ENCODE assay signal across 23 cellular contexts in genomic region chr19:33982706-33983105, GRCh38.
"Had no signal": no experiment of that assay in that cellular context is flagged by ENCODE, and none has a peak within 500 bp of the region (broad histone marks: within the 10 kb centered on the region; RNA-seq: fewer than 3 reads in every experiment).

No MANE protein-coding gene starts in this region.

- H3K4me3 Mint-ChIP-seq: activated CD4-positive, alpha-beta memory T cell treated with anti-CD3 and anti-CD28 coated beads, Interleukin-2, amount 10 ng/mL, durations not matched to agents 7 days and 5 days; activated CD4-positive, alpha-beta T cell treated with anti-CD3 and anti-CD28 coated beads, Interleukin-2, amount 10 ng/mL, durations not matched to agents 24 days and 14 days; activated naive CD8-positive, alpha-beta T cell; activated T-cell treated with anti-CD3 and anti-CD28 coated beads, Interleukin-2, amount 50 U/mL, for 4 hours; activated T-helper 17 cell treated with anti-CD3 and anti-CD28 coated beads, Interleukin-2, amount 50 U/mL, for 72 hours; central memory CD8-positive, alpha-beta T cell; natural killer cell had no signal

- H3K4me3 ChIP-seq: left lung, lower lobe of right lung, suprapubic skin, tibial artery had no signal

- H3K4me1 Mint-ChIP-seq: activated CD4-positive, alpha-beta memory T cell treated with anti-CD3 and anti-CD28 coated beads, Interleukin-2, amount 10 ng/mL, durations not matched to agents 7 days and 5 days; activated CD4-positive, alpha-beta T cell treated with anti-CD3 and anti-CD28 coated beads, Interleukin-2, amount 10 ng/mL, durations not matched to agents 24 days and 14 days; activated T-helper 17 cell treated with anti-CD3 and anti-CD28 coated beads, Interleukin-2, amount 50 U/mL, for 72 hours; central memory CD8-positive, alpha-beta T cell; natural killer cell had no signal

- H3K27me3 ChIP-seq: left lung, tibial artery had no signal

- H3K36me3 Mint-ChIP-seq: natural killer cell had no signal

- DNase-seq: activated CD4-positive, alpha-beta memory T cell treated with anti-CD3 and anti-CD28 coated beads, Interleukin-2, amount 10 ng/mL, durations not matched to agents 7 days and 5 days; activated CD4-positive, alpha-beta T cell treated with anti-CD3 and anti-CD28 coated beads, Interleukin-2, amount 10 ng/mL, durations not matched to agents 24 days and 14 days; activated CD4-positive, CD25-positive, alpha-beta regulatory T cell treated with anti-CD3 and anti-CD28 coated beads, Interleukin-2, amount 50 U/mL, for 72 hours; activated CD8-positive, alpha-beta memory T cell treated with anti-CD3 and anti-CD28 coated beads, Interleukin-2, amount 50 U/mL, for 48 hours; activated gamma-delta T cell treated with Interleukin-2 at 50 U/mL for 16 hours; activated T-cell treated with anti-CD3 and anti-CD28 coated beads, Interleukin-2, amount 50 U/mL, for 4 hours; anterior cingulate cortex; effector CD8-positive, alpha-beta T cell; left lung; lower lobe of right lung; mesenchymal stem cell; natural killer cell; right cardiac atrium; stimulated activated naive CD4-positive, alpha-beta T cell; T-helper 2 cell; tibial artery had no signal

- ATAC-seq: activated T-cell treated with anti-CD3 and anti-CD28 coated beads, Interleukin-2, amount 50 U/mL, for 4 hours; activated T-helper 17 cell treated with anti-CD3 and anti-CD28 coated beads, Interleukin-2, amount 50 U/mL, for 72 hours; left lung; lower lobe of right lung; natural killer cell; right cardiac atrium had no signal

- FAIRE-seq: bronchial epithelial cell, colon, endothelial cell of umbilical vein had no signal

- H3K36me3 ChIP-seq: left lung, lower lobe of right lung, suprapubic skin, tibial artery had no signal

- H3K27ac Mint-ChIP-seq: activated CD4-positive, alpha-beta memory T cell treated with anti-CD3 and anti-CD28 coated beads, Interleukin-2, amount 10 ng/mL, durations not matched to agents 7 days and 5 days; activated CD4-positive, alpha-beta T cell treated with anti-CD3 and anti-CD28 coated beads, Interleukin-2, amount 10 ng/mL, durations not matched to agents 24 days and 14 days; activated naive CD8-positive, alpha-beta T cell; activated T-helper 17 cell treated with anti-CD3 and anti-CD28 coated beads, Interleukin-2, amount 50 U/mL, for 72 hours; natural killer cell had no signal

- H3K4me1 ChIP-seq: left lung, lower lobe of right lung, suprapubic skin, tibial artery had no signal

- H3K27me3 Mint-ChIP-seq: activated CD4-positive, alpha-beta T cell treated with anti-CD3 and anti-CD28 coated beads, Interleukin-2, amount 10 ng/mL, durations not matched to agents 24 days and 14 days had no signal

- H3K27ac ChIP-seq: left lung, lower lobe of right lung, suprapubic skin, tibial artery had no signal
